1 cellular context compared by ENCODE assay signal in the genomic region with DNA sequence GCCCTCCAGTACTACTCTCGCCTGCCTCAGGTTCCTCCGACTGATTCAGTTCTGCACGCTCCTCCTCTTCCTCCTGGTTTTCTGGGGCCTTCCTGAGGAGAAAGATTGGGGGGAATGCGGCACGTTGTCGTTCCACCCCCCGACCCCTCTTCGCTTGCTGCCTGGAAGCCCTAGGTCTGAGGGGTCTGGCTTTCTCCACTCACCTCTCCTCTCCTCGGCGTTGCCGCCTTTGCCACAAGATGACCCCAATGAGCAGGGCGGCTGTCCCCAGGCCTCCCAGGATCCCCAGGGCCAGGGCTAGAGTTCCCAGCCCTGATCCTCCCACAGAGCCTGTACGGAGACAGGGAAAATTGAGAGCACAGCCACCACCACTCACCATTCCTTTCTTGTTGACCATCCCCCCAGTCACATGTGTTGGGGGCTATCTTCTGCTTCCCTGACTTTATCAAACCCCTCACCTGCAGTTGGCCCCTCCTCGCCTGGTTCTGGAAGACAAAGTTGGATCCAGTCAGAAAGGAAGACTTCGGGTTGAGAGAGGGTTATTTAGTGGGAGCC.
TF ChIP-seq lines count a peak whose summit lies in the region.

No MANE protein-coding gene starts in this region.

TF ChIP-seq in GM12891, 5 proteins besides CTCF, POLR2A, EP300 and RAD21:
- TF ChIP-seq SPI1 (IDR thresholded peaks at IDR 0.05; ENCODE audit: low read depth, low read length) (no peak), POU2F2 (IDR thresholded peaks at IDR 0.05; ENCODE audit: low read depth, low read length) (no peak), POLR2AphosphoS5 (IDR thresholded peaks at IDR 0.05; ENCODE audit: low read depth, low read length) (no peak), PAX5 (IDR thresholded peaks at IDR 0.05; ENCODE audit: insufficient read depth, low read length, severe bottlenecking) (no peak), TAF1 (IDR thresholded peaks at IDR 0.05; ENCODE audit: low read depth, low read length) (no peak)
TF ChIP-seq in GM12891: peak in this region for 0.
